In the genomic region with DNA sequence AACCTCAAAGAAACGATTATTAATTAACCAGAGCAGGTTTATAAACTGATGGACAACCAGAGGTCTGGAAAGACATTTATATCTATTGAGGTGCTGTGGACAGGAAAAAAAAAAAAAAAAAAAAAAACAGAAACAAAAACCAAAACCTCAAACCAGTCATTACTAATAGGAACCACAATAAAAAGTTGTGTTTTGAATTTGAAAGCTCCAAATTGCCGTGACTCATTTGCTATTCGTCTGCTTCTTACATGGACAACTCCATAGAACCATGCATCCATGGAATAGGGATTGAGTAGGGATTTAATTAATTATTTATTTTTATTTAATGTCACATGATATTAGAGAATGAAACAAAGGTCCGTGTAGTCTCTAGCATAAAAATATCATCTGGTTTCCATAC, we compare ENCODE assay signal across 16 cellular contexts.
DNase-seq lines count a peak whose midpoint lies in the region; ATAC-seq and TF ChIP-seq lines count a peak whose summit lies in the region.
"Had no signal": no experiment of that assay in that cellular context is flagged by ENCODE, and none has a peak within 500 bp of the region (broad histone marks: within the 10 kb centered on the region; RNA-seq: fewer than 3 reads in every experiment).

No MANE protein-coding gene starts in this region.

- ATAC-seq in DND-41 (ENCODE audit: insufficient read depth, low read depth) (no peak), HG02588 (IDR thresholded peaks at IDR 0.05; ENCODE audit: unreplicated experiment) (peak; percentile 48), HG03520 (IDR thresholded peaks at IDR 0.05; ENCODE audit: unreplicated experiment) (no peak), GM19463 (IDR thresholded peaks at IDR 0.05; ENCODE audit: unreplicated experiment) (no peak)
- ATAC-seq in naive thymus-derived CD8-positive, alpha-beta T cell: no peak

- no peaks in the 10 kb centered on the region for H3K27me3 Mint-ChIP-seq in activated naive CD8-positive, alpha-beta T cell
- no peaks in the 10 kb centered on the region for H3K27me3 Mint-ChIP-seq in naive thymus-derived CD8-positive, alpha-beta T cell

- H3K4me1 ChIP-seq in DND-41 (ENCODE audit: insufficient read depth, low read length): peaks cover 69% of the 10 kb centered on the region

- H4K20me1 ChIP-seq in DND-41 (ENCODE audit: insufficient read depth, low read length): no peaks in the 10 kb centered on the region

- H2AFZ ChIP-seq in DND-41 (ENCODE audit: low read depth, low read length): no peak overlapping the region

- no peak overlapping the region for H3K4me3 ChIP-seq in DND-41 (ENCODE audit: low read depth in 1 of 2, low read length in 2 of 2)
- H3K4me3 ChIP-seq: skin epidermis had no signal

- peak overlapping the region; percentile 71 for H3K27ac ChIP-seq in DND-41 (ENCODE audit: low read length)
- H3K27ac ChIP-seq: KMS-11 had no signal

- DNase-seq in DND-41 (no peak), C1 segment of cervical spinal cord (lab: John Stamatoyannopoulos, UW) (no peak), HT-29 (ENCODE audit: low spot score) (no peak)
- DNase-seq in naive thymus-derived CD8-positive, alpha-beta T cell: no peak
- DNase-seq: erythroblast, hippocampal formation, mammary epithelial cell, NCI-H187 treated with DMSO at 0.1 percent for 48 hours, NCI-H82, T1000 had no signal

- H3K4me3 Mint-ChIP-seq in activated naive CD8-positive, alpha-beta T cell: peak overlapping the region; percentile 11
- peak overlapping the region in 9 of 10 donors; percentile 30 to 79 (median 70) for H3K4me3 Mint-ChIP-seq in naive thymus-derived CD8-positive, alpha-beta T cell

- H3K27ac Mint-ChIP-seq in activated naive CD8-positive, alpha-beta T cell: peak overlapping the region; percentile 70
- H3K27ac Mint-ChIP-seq in naive thymus-derived CD8-positive, alpha-beta T cell: peak overlapping the region in 9 of 10 donors; percentile 93 to 98 (median 95)

- H3K4me1 Mint-ChIP-seq in activated naive CD8-positive, alpha-beta T cell (ENCODE audit: low read depth): peaks cover 79% of the 10 kb centered on the region
- peaks cover 34 to 87% (median 74%) of the 10 kb centered on the region in 4 donors for H3K4me1 Mint-ChIP-seq in naive thymus-derived CD8-positive, alpha-beta T cell

- POLR2A ChIA-PET in naive thymus-derived CD8-positive, alpha-beta T cell (lab: Charles Lee): interaction anchor here (0.6 to 6.4 kb wide), 4 partner anchors 8 to 52 kb away, joined by 3 to 45 read pairs (median 4); no protein-coding TSS in a partner anchor

- H3K36me3 ChIP-seq in DND-41 (ENCODE audit: insufficient read depth, low read length): no peaks in the 10 kb centered on the region

- no peaks in the 10 kb centered on the region for H3K27me3 ChIP-seq in DND-41 (ENCODE audit: insufficient read depth, low read length, poor library complexity)

- H3K4me2 ChIP-seq in DND-41 (ENCODE audit: insufficient read depth, low read length): no peak overlapping the region
- H3K4me2 ChIP-seq: KMS-11 had no signal

- no peaks in the 10 kb centered on the region for H3K9me3 Mint-ChIP-seq in activated naive CD8-positive, alpha-beta T cell (ENCODE audit: low read depth)
- peaks cover 0 to 8% (median 5%) of the 10 kb centered on the region in 9 donors for H3K9me3 Mint-ChIP-seq in naive thymus-derived CD8-positive, alpha-beta T cell

- no peaks in the 10 kb centered on the region for H3K36me3 Mint-ChIP-seq in activated naive CD8-positive, alpha-beta T cell
- H3K36me3 Mint-ChIP-seq in naive thymus-derived CD8-positive, alpha-beta T cell: peaks cover 0 to 19% (median 0%) of the 10 kb centered on the region in 3 donors

- H3K9ac ChIP-seq in DND-41 (ENCODE audit: low read depth, low read length): no peak overlapping the region
- H3K9ac ChIP-seq: KMS-11 had no signal

- H3K9me3 ChIP-seq in DND-41 (ENCODE audit: insufficient read depth, low read length, severe bottlenecking): no peaks in the 10 kb centered on the region

- TF ChIP-seq CTCF in DND-41 (IDR thresholded peaks at IDR 0.05; ENCODE audit: borderline replicate concordance, extremely low read depth, low read length, poor library complexity, severe bottlenecking): no peak

- H3K79me2 ChIP-seq in DND-41 (ENCODE audit: insufficient read depth, low read length): no peaks in the 10 kb centered on the region
